In the genomic region with DNA sequence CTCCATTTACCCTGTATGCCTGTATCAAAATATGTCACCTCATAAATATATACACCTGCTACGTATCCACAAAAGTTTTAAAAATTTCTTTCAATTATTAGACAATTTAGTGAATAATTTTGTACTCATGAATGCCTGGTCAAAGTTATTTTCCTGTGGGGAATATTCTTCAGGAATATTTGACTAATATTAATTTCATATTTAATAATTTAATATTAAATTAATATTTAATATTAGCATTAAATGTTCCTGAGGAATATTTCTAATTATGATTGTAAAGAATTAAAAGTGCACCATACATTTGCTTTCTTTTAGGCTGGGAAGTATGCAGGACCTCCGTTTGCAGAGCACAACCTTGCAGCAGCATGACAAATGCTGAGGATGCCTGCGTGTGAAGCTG, we compare ENCODE assay signal across 36 cellular contexts.
"Had no signal": no experiment of that assay in that cellular context is flagged by ENCODE, and none has a peak within 500 bp of the region (broad histone marks: within the 10 kb centered on the region; RNA-seq: fewer than 3 reads in every experiment).

No MANE protein-coding gene starts in this region.

- H3K36me3 ChIP-seq: ascending aorta, cardiac muscle cell, WERI-Rb-1 had no signal

- H3K36me3 Mint-ChIP-seq: activated CD4-positive, alpha-beta memory T cell treated with anti-CD3 and anti-CD28 coated beads for 36 hours; activated naive CD4-positive, alpha-beta T cell treated with anti-CD3 and anti-CD28 coated beads, Interleukin-2, amount 10 ng/mL, durations not matched to agents 7 days and 5 days; activated naive CD4-positive, alpha-beta T cell treated with anti-CD3 and anti-CD28 coated beads, Interleukin-2, amount 50 U/mL, for 24 hours; activated naive CD8-positive, alpha-beta T cell; activated naive CD8-positive, alpha-beta T cell treated with anti-CD3 and anti-CD28 coated beads, Interleukin-2, amount 10 ng/mL, durations not matched to agents 7 days and 5 days had no signal

- ATAC-seq: activated CD8-positive, alpha-beta T cell treated with anti-CD3 and anti-CD28 coated beads for 36 hours; activated naive CD8-positive, alpha-beta T cell treated with anti-CD3 and anti-CD28 coated beads, Interleukin-2, amount 50 U/mL, for 24 hours; activated T-cell treated with anti-CD3 and anti-CD28 coated beads, Interleukin-2, amount 50 U/mL, for 4 hours had no signal

- H3K27me3 ChIP-seq: ascending aorta, cardiac muscle cell had no signal

- H3K27me3 Mint-ChIP-seq: activated B cell treated with CpG ODN at 0.5 μM for 24 hours; activated CD4-positive, alpha-beta memory T cell treated with anti-CD3 and anti-CD28 coated beads for 36 hours; activated CD4-positive, alpha-beta T cell treated with anti-CD3 and anti-CD28 coated beads, Interleukin-2, amount 10 ng/mL, durations not matched to agents 24 days and 14 days; activated CD8-positive, alpha-beta T cell treated with anti-CD3 and anti-CD28 coated beads for 36 hours; activated naive CD4-positive, alpha-beta T cell treated with anti-CD3 and anti-CD28 coated beads, Interleukin-2, amount 10 ng/mL, durations not matched to agents 7 days and 5 days; activated naive CD4-positive, alpha-beta T cell treated with anti-CD3 and anti-CD28 coated beads, Interleukin-2, amount 50 U/mL, for 24 hours; activated naive CD8-positive, alpha-beta T cell; activated naive CD8-positive, alpha-beta T cell treated with anti-CD3 and anti-CD28 coated beads, Interleukin-2, amount 10 ng/mL, durations not matched to agents 7 days and 5 days; activated naive CD8-positive, alpha-beta T cell treated with anti-CD3 and anti-CD28 coated beads, Interleukin-2, amount 50 U/mL, for 24 hours; brain; central memory CD8-positive, alpha-beta T cell had no signal

- DNase-seq: activated B cell treated with CpG ODN at 0.5 μM for 24 hours; activated CD4-positive, alpha-beta memory T cell treated with anti-CD3 and anti-CD28 coated beads for 36 hours; activated CD4-positive, alpha-beta T cell treated with anti-CD3 and anti-CD28 coated beads for 4 hours; activated CD4-positive, alpha-beta T cell treated with anti-CD3 and anti-CD28 coated beads, Interleukin-2, amount 10 ng/mL, durations not matched to agents 24 days and 14 days; activated CD4-positive, alpha-beta T cell treated with anti-CD3 and anti-CD28 coated beads, Interleukin-2, amount 50 U/mL, for 1 hour; activated CD4-positive, alpha-beta T cell treated with anti-CD3 and anti-CD28 coated beads, Interleukin-2, amount 50 U/mL, for 4 hours; activated CD4-positive, CD25-positive, alpha-beta regulatory T cell treated with anti-CD3 and anti-CD28 coated beads, Interleukin-2, amount 50 U/mL, for 72 hours; activated CD8-positive, alpha-beta memory T cell treated with anti-CD3 and anti-CD28 coated beads, Interleukin-2, amount 50 U/mL, for 4 hours; activated CD8-positive, alpha-beta T cell treated with anti-CD3 and anti-CD28 coated beads for 36 hours; activated effector memory CD4-positive, alpha-beta T cell treated with Interleukin-2 at 50 U/mL for 16 hours; activated gamma-delta T cell; activated naive CD4-positive, alpha-beta T cell treated with anti-CD3 and anti-CD28 coated beads, Interleukin-2, amount 10 ng/mL, durations not matched to agents 7 days and 5 days; activated naive CD4-positive, alpha-beta T cell treated with Interleukin-2 at 50 U/mL for 16 hours; activated naive CD8-positive, alpha-beta T cell treated with anti-CD3 and anti-CD28 coated beads, Interleukin-2, amount 10 ng/mL, durations not matched to agents 7 days and 5 days; activated naive CD8-positive, alpha-beta T cell treated with anti-CD3 and anti-CD28 coated beads, Interleukin-2, amount 50 U/mL, for 24 hours; activated T-cell treated with anti-CD3 and anti-CD28 coated beads for 4 hours; activated T-cell treated with anti-CD3 and anti-CD28 coated beads, Interleukin-2, amount 50 U/mL, for 1 hour; activated T-cell treated with anti-CD3 and anti-CD28 coated beads, Interleukin-2, amount 50 U/mL, for 4 hours; amygdala; anterior cingulate cortex; caudate nucleus; cerebellar nuclear complex; SW 1271; T-helper 1 cell; T-helper 2 cell; T-helper 9 cell; WERI-Rb-1 had no signal

- H3K27ac Mint-ChIP-seq: activated B cell treated with CpG ODN at 0.5 μM for 24 hours; activated CD4-positive, alpha-beta memory T cell treated with anti-CD3 and anti-CD28 coated beads for 36 hours; activated CD4-positive, alpha-beta T cell treated with anti-CD3 and anti-CD28 coated beads, Interleukin-2, amount 10 ng/mL, durations not matched to agents 24 days and 14 days; activated CD8-positive, alpha-beta T cell treated with anti-CD3 and anti-CD28 coated beads for 36 hours; activated naive CD4-positive, alpha-beta T cell treated with anti-CD3 and anti-CD28 coated beads, Interleukin-2, amount 10 ng/mL, durations not matched to agents 7 days and 5 days; activated naive CD4-positive, alpha-beta T cell treated with anti-CD3 and anti-CD28 coated beads, Interleukin-2, amount 50 U/mL, for 24 hours; activated naive CD8-positive, alpha-beta T cell; activated naive CD8-positive, alpha-beta T cell treated with anti-CD3 and anti-CD28 coated beads, Interleukin-2, amount 10 ng/mL, durations not matched to agents 7 days and 5 days; activated naive CD8-positive, alpha-beta T cell treated with anti-CD3 and anti-CD28 coated beads, Interleukin-2, amount 50 U/mL, for 24 hours; activated T-helper 2 cell treated with anti-CD3 and anti-CD28 coated beads, Interferon-gamma antibody, Interleukin-2, Interleukin-4, amounts not matched to agents 10 μg/mL and 5 μg/mL and 100 μg/mL, durations not matched to agents 14 hours and 24 hours and 36 hours; brain; T-helper 1 cell treated with Interleukin-12 subunit alpha and Interleukin-12 subunit beta and Interleukin-4 antibody, amounts not matched to agents 30 μg/mL and 1 μg/mL, for 36 hours; T-helper 2 cell treated with Interferon-gamma antibody and Interleukin-4, amounts not matched to agents 5 μg/mL and 100 μg/mL, for 36 hours had no signal

- H3K4me1 Mint-ChIP-seq: activated B cell treated with CpG ODN at 0.5 μM for 24 hours; activated CD4-positive, alpha-beta T cell treated with anti-CD3 and anti-CD28 coated beads, Interleukin-2, amount 10 ng/mL, durations not matched to agents 24 days and 14 days; activated naive CD4-positive, alpha-beta T cell treated with anti-CD3 and anti-CD28 coated beads, Interleukin-2, amount 10 ng/mL, durations not matched to agents 7 days and 5 days; activated naive CD4-positive, alpha-beta T cell treated with anti-CD3 and anti-CD28 coated beads, Interleukin-2, amount 50 U/mL, for 24 hours; activated naive CD8-positive, alpha-beta T cell treated with anti-CD3 and anti-CD28 coated beads, Interleukin-2, amount 10 ng/mL, durations not matched to agents 7 days and 5 days; activated naive CD8-positive, alpha-beta T cell treated with anti-CD3 and anti-CD28 coated beads, Interleukin-2, amount 50 U/mL, for 24 hours; central memory CD8-positive, alpha-beta T cell had no signal

- H3K9me3 ChIP-seq: ascending aorta had no signal

- H3K4me3 Mint-ChIP-seq: activated B cell treated with CpG ODN at 0.5 μM for 24 hours; activated CD4-positive, alpha-beta memory T cell treated with anti-CD3 and anti-CD28 coated beads for 36 hours; activated CD4-positive, alpha-beta T cell treated with anti-CD3 and anti-CD28 coated beads, Interleukin-2, amount 10 ng/mL, durations not matched to agents 24 days and 14 days; activated CD8-positive, alpha-beta T cell treated with anti-CD3 and anti-CD28 coated beads for 36 hours; activated naive CD4-positive, alpha-beta T cell treated with anti-CD3 and anti-CD28 coated beads, Interleukin-2, amount 10 ng/mL, durations not matched to agents 7 days and 5 days; activated naive CD4-positive, alpha-beta T cell treated with anti-CD3 and anti-CD28 coated beads, Interleukin-2, amount 50 U/mL, for 24 hours; activated naive CD8-positive, alpha-beta T cell; activated naive CD8-positive, alpha-beta T cell treated with anti-CD3 and anti-CD28 coated beads, Interleukin-2, amount 10 ng/mL, durations not matched to agents 7 days and 5 days; activated naive CD8-positive, alpha-beta T cell treated with anti-CD3 and anti-CD28 coated beads, Interleukin-2, amount 50 U/mL, for 24 hours; activated T-cell treated with anti-CD3 and anti-CD28 coated beads, Interleukin-2, amount 50 U/mL, for 4 hours; brain; central memory CD8-positive, alpha-beta T cell; T-helper 1 cell treated with Interleukin-12 subunit alpha and Interleukin-12 subunit beta and Interleukin-4 antibody, amounts not matched to agents 30 μg/mL and 1 μg/mL, for 36 hours; T-helper 2 cell treated with Interferon-gamma antibody and Interleukin-4, amounts not matched to agents 5 μg/mL and 100 μg/mL, for 36 hours had no signal

- H3K4me3 ChIP-seq: ascending aorta, cardiac muscle cell had no signal

- H3K9me3 Mint-ChIP-seq: activated naive CD4-positive, alpha-beta T cell treated with anti-CD3 and anti-CD28 coated beads, Interleukin-2, amount 10 ng/mL, durations not matched to agents 7 days and 5 days had no signal

- H3K4me1 ChIP-seq: ascending aorta had no signal

- H3K27ac ChIP-seq: ascending aorta, cardiac muscle cell, WERI-Rb-1 had no signal
